In the genomic region with DNA sequence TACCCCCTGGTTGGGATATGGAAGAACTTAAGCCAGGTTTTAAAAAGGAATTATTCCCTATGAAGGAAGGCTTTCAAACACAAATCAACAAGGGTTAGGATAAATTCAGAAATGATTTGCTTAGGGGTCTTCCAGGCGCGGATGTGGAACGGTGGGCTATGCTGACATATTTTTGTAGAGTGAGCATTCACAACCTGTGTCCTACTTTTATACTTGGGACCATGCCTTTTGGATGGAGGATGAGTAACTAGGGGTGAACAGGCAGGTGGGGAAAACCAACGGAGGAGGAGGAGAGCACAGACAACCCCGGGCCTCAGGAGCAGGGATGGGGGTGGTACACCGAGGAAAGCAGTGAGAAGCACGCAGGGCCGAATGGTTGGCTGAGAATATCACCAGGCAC, we compare ENCODE assay signal across 16 cellular contexts.
"Had no signal": no experiment of that assay in that cellular context is flagged by ENCODE, and none has a peak within 500 bp of the region (broad histone marks: within the 10 kb centered on the region; RNA-seq: fewer than 3 reads in every experiment).

No MANE protein-coding gene starts in this region.

- H3K9me3 ChIP-seq: neutrophil, tibial nerve, uterus had no signal

- DNase-seq: activated CD4-positive, alpha-beta T cell treated with anti-CD3 and anti-CD28 coated beads, Interleukin-2, amount 10 ng/mL, durations not matched to agents 7 days and 5 days; activated CD8-positive, alpha-beta T cell treated with anti-CD3 and anti-CD28 coated beads, Interleukin-2, amount 10 ng/mL, durations not matched to agents 7 days and 5 days; activated naive CD4-positive, alpha-beta T cell treated with anti-CD3 and anti-CD28 coated beads, Interleukin-2, amount 10 ng/mL, durations not matched to agents 7 days and 5 days; activated T-cell treated with anti-CD3 and anti-CD28 coated beads, Interleukin-2, amount 50 U/mL, for 4 hours; aorta; effector CD4-positive, alpha-beta T cell; immature natural killer cell; mesendoderm; naive thymus-derived CD4-positive, alpha-beta T cell; stimulated activated naive CD8-positive, alpha-beta T cell treated with anti-CD3 and anti-CD28 coated beads, Interleukin-15, Interleukin-2, amounts not matched to agents 100 U/mL and 50 U/mL, for 24 hours; T-helper 1 cell; T-helper 9 cell; uterus had no signal

- H3K27ac ChIP-seq: neutrophil, tibial nerve, uterus had no signal

- H3K27ac Mint-ChIP-seq: activated CD4-positive, alpha-beta T cell treated with anti-CD3 and anti-CD28 coated beads, Interleukin-2, amount 10 ng/mL, durations not matched to agents 7 days and 5 days; activated CD8-positive, alpha-beta T cell treated with anti-CD3 and anti-CD28 coated beads, Interleukin-2, amount 10 ng/mL, durations not matched to agents 7 days and 5 days; activated naive CD4-positive, alpha-beta T cell treated with anti-CD3 and anti-CD28 coated beads, Interleukin-2, amount 10 ng/mL, durations not matched to agents 7 days and 5 days; immature natural killer cell; naive thymus-derived CD4-positive, alpha-beta T cell had no signal

- FAIRE-seq: frontal cortex had no signal

- H3K36me3 ChIP-seq: neutrophil, tibial nerve, uterus had no signal

- H3K36me3 Mint-ChIP-seq: activated naive CD4-positive, alpha-beta T cell treated with anti-CD3 and anti-CD28 coated beads, Interleukin-2, amount 10 ng/mL, durations not matched to agents 7 days and 5 days; naive thymus-derived CD4-positive, alpha-beta T cell had no signal

- H3K4me1 ChIP-seq: uterus had no signal

- H3K4me3 ChIP-seq: tibial nerve, uterus had no signal

- H3K9me3 Mint-ChIP-seq: activated CD4-positive, alpha-beta T cell treated with anti-CD3 and anti-CD28 coated beads, Interleukin-2, amount 10 ng/mL, durations not matched to agents 7 days and 5 days; activated naive CD4-positive, alpha-beta T cell treated with anti-CD3 and anti-CD28 coated beads, Interleukin-2, amount 10 ng/mL, durations not matched to agents 7 days and 5 days; activated T-cell treated with anti-CD3 and anti-CD28 coated beads, Interleukin-2, amount 50 U/mL, for 4 hours; immature natural killer cell; naive thymus-derived CD4-positive, alpha-beta T cell had no signal

- ATAC-seq: activated CD8-positive, alpha-beta T cell treated with anti-CD3 and anti-CD28 coated beads, Interleukin-2, amount 10 ng/mL, durations not matched to agents 7 days and 5 days; activated T-cell treated with anti-CD3 and anti-CD28 coated beads, Interleukin-2, amount 50 U/mL, for 4 hours; naive thymus-derived CD4-positive, alpha-beta T cell; stimulated activated naive CD8-positive, alpha-beta T cell treated with anti-CD3 and anti-CD28 coated beads, Interleukin-15, Interleukin-2, amounts not matched to agents 100 U/mL and 50 U/mL, for 24 hours had no signal

- H3K4me3 Mint-ChIP-seq: activated CD4-positive, alpha-beta T cell treated with anti-CD3 and anti-CD28 coated beads, Interleukin-2, amount 10 ng/mL, durations not matched to agents 7 days and 5 days; activated CD8-positive, alpha-beta T cell treated with anti-CD3 and anti-CD28 coated beads, Interleukin-2, amount 10 ng/mL, durations not matched to agents 7 days and 5 days; activated naive CD4-positive, alpha-beta T cell treated with anti-CD3 and anti-CD28 coated beads, Interleukin-2, amount 10 ng/mL, durations not matched to agents 7 days and 5 days; activated T-cell treated with anti-CD3 and anti-CD28 coated beads, Interleukin-2, amount 50 U/mL, for 4 hours; immature natural killer cell; naive thymus-derived CD4-positive, alpha-beta T cell had no signal

- H3K27me3 ChIP-seq: neutrophil, tibial nerve, uterus had no signal

- H3K4me1 Mint-ChIP-seq: activated naive CD4-positive, alpha-beta T cell treated with anti-CD3 and anti-CD28 coated beads, Interleukin-2, amount 10 ng/mL, durations not matched to agents 7 days and 5 days had no signal
